10 cellular contexts compared by ENCODE assay signal in genomic region chr17:52158450-52159042, GRCh38. TPM values are rescaled to one million over a fixed set of nuclear protein-coding genes. Genes with fewer than 3 reads are reported as not detected.
DNase-seq lines count a peak whose midpoint lies in the region; ATAC-seq, FAIRE-seq and TF ChIP-seq lines count a peak whose summit lies in the region.
"Had no signal": no experiment of that assay in that cellular context is flagged by ENCODE, and none has a peak within 500 bp of the region (broad histone marks: within the 10 kb centered on the region; RNA-seq: fewer than 3 reads in every experiment).

Gene CA10, minus strand, starts transcription at chr17:52158714.

- no peak for FAIRE-seq in kidney (lab: Jason Lieb, UNC)

- peak within 1 kb of the TSS; percentile 77 for H3K4me3 Mint-ChIP-seq in GM23338
- peak within 1 kb of the TSS; percentile 83 to 92 (median 85) for H3K4me3 Mint-ChIP-seq in brain

- no peaks in the 10 kb centered on the region; the same call in 1 of the 2 replicates for H4K20me1 ChIP-seq in GM23338 (replicated peaks; ENCODE audit: insufficient read depth)

- no peaks in the 10 kb centered on the region for H3K9me2 ChIP-seq in GM23338 (ENCODE audit: insufficient read depth)

- H3K4me1 ChIP-seq in GM23338 (ENCODE audit: insufficient read depth) (peaks cover 4% of the 10 kb centered on the region; the same call in 1 of the 2 replicates), kidney (ENCODE audit: control insufficient read depth in 1 of 2, insufficient read depth in 1 of 2, low read depth in 1 of 2, low read length in 2 of 2) (no peaks in the 10 kb centered on the region)

- H3K9me3 ChIP-seq in kidney (ENCODE audit: control insufficient read depth in 1 of 2, low read length in 2 of 2): no peaks in the 10 kb centered on the region

- no peaks in the 10 kb centered on the region for H3K79me2 ChIP-seq in GM23338 (replicated peaks; ENCODE audit: insufficient read depth)

- H3K36me3 Mint-ChIP-seq in GM23338 (ENCODE audit: low read depth) (no peaks in the 10 kb centered on the region), brain (no peaks in the 10 kb centered on the region)

- H3K4me1 Mint-ChIP-seq in GM23338: peaks cover 24% of the 10 kb centered on the region
- peaks cover 21% of the 10 kb centered on the region for H3K4me1 Mint-ChIP-seq in brain

- H3K27ac Mint-ChIP-seq in GM23338 (no peak within 1 kb of the TSS), brain (peak within 1 kb of the TSS in 3 of 5 experiments; percentile 41 to 84 (median 73))

- DNase-seq in GM23338 (ENCODE audit: low spot score): peak; percentile 91
- peak; percentile 75 for DNase-seq in kidney
- DNase-seq in AG08395 (ENCODE audit: low spot score): no peak
- DNase-seq in activated naive CD4-positive, alpha-beta T cell treated with anti-CD3 and anti-CD28 coated beads, Interleukin-2, amount 50 U/mL, for 16 hours: no peak
- no peak for DNase-seq in GOT3 (lab: John Stamatoyannopoulos, UW)
- DNase-seq: activated CD4-positive, alpha-beta T cell treated with anti-CD3 and anti-CD28 coated beads, Interleukin-2, amount 50 U/mL, for 4 hours; IMR-90 had no signal

- H3K27ac ChIP-seq in 22Rv1 (peak within 1 kb of the TSS; percentile 46), GM23338 (ENCODE audit: low read depth) (no peak within 1 kb of the TSS), kidney (ENCODE audit: low read depth in 2 of 2, low read length in 2 of 2) (peak within 1 kb of the TSS in 1 of 2 donors; percentile 37)

- intact Hi-C loops in kidney (cut with DNase I): no loop called here

- peak within 1 kb of the TSS; percentile 99 for H2AFZ ChIP-seq in GM23338

- H3K4me3 ChIP-seq in GM23338: peak within 1 kb of the TSS; percentile 80
- H3K4me3 ChIP-seq in kidney (ENCODE audit: low read length in 2 of 2): peak within 1 kb of the TSS; percentile 42 to 57

- H3K36me3 ChIP-seq in GM23338 (ENCODE audit: insufficient read depth) (no peaks in the 10 kb centered on the region), kidney (ENCODE audit: control insufficient read depth in 1 of 2, insufficient read depth in 2 of 2, low read length in 2 of 2) (no peaks in the 10 kb centered on the region)

- H3K4me2 ChIP-seq in GM23338: peak within 1 kb of the TSS; percentile 94

- TF ChIP-seq CTCF in 22Rv1 (IDR thresholded peaks at IDR 0.05) (peak; percentile 80), GM23338 (conservative IDR thresholded peaks at IDR 0.05; ENCODE audit: low read depth in 2 of 2) (peak; percentile 58 to 73), brain (conservative IDR thresholded peaks at IDR 0.05) (peak; percentile 35 to 63), kidney (IDR thresholded peaks at IDR 0.05; ENCODE audit: borderline replicate concordance, extremely low read depth, insufficient read depth) (no peak)

- H3K9ac ChIP-seq in kidney (ENCODE audit: low read length in 2 of 2): peak within 1 kb of the TSS in 1 of 2 donors; percentile 30

- H3K27me3 Mint-ChIP-seq in GM23338 (ENCODE audit: insufficient read depth, low read depth, poor library complexity): peaks cover 43% of the 10 kb centered on the region
- peaks cover 88% of the 10 kb centered on the region for H3K27me3 Mint-ChIP-seq in brain

- H3K27me3 ChIP-seq in GM23338 (ENCODE audit: insufficient read depth): peaks cover 60% of the 10 kb centered on the region

- peak; percentile 76 for ATAC-seq in GM23338
- ATAC-seq in GM21723 (IDR thresholded peaks at IDR 0.05; ENCODE audit: unreplicated experiment): no peak

- H3K9me3 Mint-ChIP-seq in GM23338 (no peaks in the 10 kb centered on the region), brain (peaks cover 0 to 16% (median 2%) of the 10 kb centered on the region in 5 experiments)

- H3F3A ChIP-seq in GM23338 (replicated peaks; ENCODE audit: low read depth): 0 out of 2 replicates have a peak, but pooled peaks cover 3% of the 10 kb centered on the region

TF ChIP-seq in GM23338, 12 proteins besides CTCF, POLR2A, EP300 and RAD21:
- TF ChIP-seq CREB1 (CRISPR knock-in tag; IDR thresholded peaks at IDR 0.05; ENCODE audit: low read depth): no peak
- TF ChIP-seq REST (IDR thresholded peaks at IDR 0.05; ENCODE audit: unreplicated experiment): peak; percentile 7
- no peak for TF ChIP-seq ZNF114 (CRISPR knock-in tag; IDR thresholded peaks at IDR 0.05)

RNA-seq across cellular contexts. Expression of gene CA10, which starts in this region (rescaled TPM):
- 1.5 and 2.4 TPM in 2 replicates for total RNA-seq in GM23338 (2014; rRNA removed; shearing (Covaris generic))
- polyA plus RNA-seq in GM23338 (2016; fragmentation: Nextera tagmentation; extraction: Ambion mirVana): 0.90 and 0.92 TPM in 2 replicates
- 10.3 TPM for polyA plus RNA-seq in brain (ENCODE audit: insufficient read depth, low read depth, low replicate concordance)
- total RNA-seq in kidney: 3.7 TPM
- polyA plus RNA-seq in kidney (ENCODE audit: insufficient read depth, low read depth, low replicate concordance): 9.8 TPM
- total RNA-seq: IMR-90 had no signal
- polyA plus RNA-seq: IMR-90 had no signal

Comparison
In these comparisons a context has a peak if more than half of its experiments do, and no peak if none do; other contexts are left out.
1. DNase-seq: peak in GM23338 (single experiment) and kidney (single experiment); none in AG08395 (single experiment), activated naive CD4-positive, alpha-beta T cell treated with anti-CD3 and anti-CD28 coated beads, Interleukin-2, amount 50 U/mL, for 16 hours (single experiment) and GOT3 (single experiment).